In the genomic region with DNA sequence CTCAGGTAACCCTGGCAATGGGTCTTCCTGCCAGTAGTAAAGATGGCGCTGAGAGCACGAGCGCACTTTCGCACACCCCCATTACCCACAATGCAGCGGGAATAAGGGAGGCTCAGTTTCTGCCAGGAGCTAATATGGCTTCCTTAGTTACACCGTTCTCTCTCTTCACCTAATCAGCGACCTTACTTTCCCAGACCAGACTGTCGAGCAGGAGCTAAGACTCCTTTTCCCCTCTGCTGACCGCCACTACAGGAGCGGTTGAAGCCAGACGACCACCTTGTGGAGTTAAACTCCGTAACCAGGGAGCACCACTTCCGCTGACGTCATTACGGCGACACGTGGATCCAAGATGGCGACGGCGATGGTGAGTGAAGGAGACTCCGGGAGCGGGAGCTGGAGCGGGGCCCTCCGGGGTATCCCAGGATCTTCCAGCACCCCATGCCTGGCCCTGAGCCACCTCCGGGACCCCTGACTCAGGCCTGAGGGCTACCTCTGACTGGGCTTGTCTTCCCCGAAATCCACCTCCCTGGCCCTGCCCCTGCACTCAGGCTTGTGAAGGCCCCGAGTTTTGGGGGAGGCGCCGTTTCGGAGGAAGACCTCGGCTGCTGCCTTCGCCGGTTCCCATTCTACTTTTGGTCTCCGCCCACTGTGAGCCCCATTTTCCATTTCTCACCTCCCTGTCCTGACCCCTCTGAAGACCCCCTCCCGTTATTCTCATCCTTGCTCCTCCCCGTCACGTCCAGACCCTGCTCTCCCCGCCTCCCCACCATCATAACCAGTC, we compare ENCODE assay signal across 1 cellular context.
TF ChIP-seq lines count a peak whose summit lies in the region.

A gene with protein sequence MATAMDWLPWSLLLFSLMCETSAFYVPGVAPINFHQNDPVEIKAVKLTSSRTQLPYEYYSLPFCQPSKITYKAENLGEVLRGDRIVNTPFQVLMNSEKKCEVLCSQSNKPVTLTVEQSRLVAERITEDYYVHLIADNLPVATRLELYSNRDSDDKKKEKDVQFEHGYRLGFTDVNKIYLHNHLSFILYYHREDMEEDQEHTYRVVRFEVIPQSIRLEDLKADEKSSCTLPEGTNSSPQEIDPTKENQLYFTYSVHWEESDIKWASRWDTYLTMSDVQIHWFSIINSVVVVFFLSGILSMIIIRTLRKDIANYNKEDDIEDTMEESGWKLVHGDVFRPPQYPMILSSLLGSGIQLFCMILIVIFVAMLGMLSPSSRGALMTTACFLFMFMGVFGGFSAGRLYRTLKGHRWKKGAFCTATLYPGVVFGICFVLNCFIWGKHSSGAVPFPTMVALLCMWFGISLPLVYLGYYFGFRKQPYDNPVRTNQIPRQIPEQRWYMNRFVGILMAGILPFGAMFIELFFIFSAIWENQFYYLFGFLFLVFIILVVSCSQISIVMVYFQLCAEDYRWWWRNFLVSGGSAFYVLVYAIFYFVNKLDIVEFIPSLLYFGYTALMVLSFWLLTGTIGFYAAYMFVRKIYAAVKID (plus strand): TSS at position 323 of the 781 bp plus-strand sequence. CDS start 27 bp downstream, at position 350.

TF ChIP-seq in HepG2, 621 proteins besides CTCF, POLR2A, EP300 and RAD21 (continued from another document and continues in another):
- TF ChIP-seq, protein P1, sequence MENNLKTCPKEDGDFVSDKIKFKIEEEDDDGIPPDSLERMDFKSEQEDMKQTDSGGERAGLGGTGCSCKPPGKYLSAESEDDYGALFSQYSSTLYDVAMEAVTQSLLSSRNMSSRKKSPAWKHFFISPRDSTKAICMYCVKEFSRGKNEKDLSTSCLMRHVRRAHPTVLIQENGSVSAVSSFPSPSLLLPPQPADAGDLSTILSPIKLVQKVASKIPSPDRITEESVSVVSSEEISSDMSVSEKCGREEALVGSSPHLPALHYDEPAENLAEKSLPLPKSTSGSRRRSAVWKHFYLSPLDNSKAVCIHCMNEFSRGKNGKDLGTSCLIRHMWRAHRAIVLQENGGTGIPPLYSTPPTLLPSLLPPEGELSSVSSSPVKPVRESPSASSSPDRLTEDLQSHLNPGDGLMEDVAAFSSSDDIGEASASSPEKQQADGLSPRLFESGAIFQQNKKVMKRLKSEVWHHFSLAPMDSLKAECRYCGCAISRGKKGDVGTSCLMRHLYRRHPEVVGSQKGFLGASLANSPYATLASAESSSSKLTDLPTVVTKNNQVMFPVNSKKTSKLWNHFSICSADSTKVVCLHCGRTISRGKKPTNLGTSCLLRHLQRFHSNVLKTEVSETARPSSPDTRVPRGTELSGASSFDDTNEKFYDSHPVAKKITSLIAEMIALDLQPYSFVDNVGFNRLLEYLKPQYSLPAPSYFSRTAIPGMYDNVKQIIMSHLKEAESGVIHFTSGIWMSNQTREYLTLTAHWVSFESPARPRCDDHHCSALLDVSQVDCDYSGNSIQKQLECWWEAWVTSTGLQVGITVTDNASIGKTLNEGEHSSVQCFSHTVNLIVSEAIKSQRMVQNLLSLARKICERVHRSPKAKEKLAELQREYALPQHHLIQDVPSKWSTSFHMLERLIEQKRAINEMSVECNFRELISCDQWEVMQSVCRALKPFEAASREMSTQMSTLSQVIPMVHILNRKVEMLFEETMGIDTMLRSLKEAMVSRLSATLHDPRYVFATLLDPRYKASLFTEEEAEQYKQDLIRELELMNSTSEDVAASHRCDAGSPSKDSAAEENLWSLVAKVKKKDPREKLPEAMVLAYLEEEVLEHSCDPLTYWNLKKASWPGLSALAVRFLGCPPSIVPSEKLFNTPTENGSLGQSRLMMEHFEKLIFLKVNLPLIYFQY (CRISPR knock-in tag; IDR thresholded peaks at IDR 0.05; ENCODE audit: borderline replicate concordance), result no peak; the same call in 1 of the 2 replicates
- TF ChIP-seq ZNF850 (CRISPR knock-in tag; conservative IDR thresholded peaks at IDR 0.05) (no peak), ZSCAN25 (CRISPR knock-in tag; IDR thresholded peaks at IDR 0.05) (peak; percentile 82), HES4 (CRISPR knock-in tag; IDR thresholded peaks at IDR 0.05; ENCODE audit: borderline replicate concordance) (peak; percentile 78), FOXC1 (CRISPR knock-in tag; IDR thresholded peaks at IDR 0.05; ENCODE audit: borderline replicate concordance) (peak; percentile 89), ELF1 (CRISPR knock-in tag; IDR thresholded peaks at IDR 0.05) (peak; percentile 98), CENPT (CRISPR knock-in tag; IDR thresholded peaks at IDR 0.05; ENCODE audit: low read depth) (no peak), GABPA (IDR thresholded peaks at IDR 0.05; ENCODE audit: low read depth, low read length) (peak; percentile 67), GABPA (CRISPR knock-in tag; IDR thresholded peaks at IDR 0.05; ENCODE audit: low read depth) (peak; percentile 95), NR2F1 (CRISPR knock-in tag; IDR thresholded peaks at IDR 0.05) (peak in 1 of 2 experiments; percentile 9; a peak in 2 of 4 replicates), EZH2 (conservative IDR thresholded peaks at IDR 0.05; ENCODE audit: low read depth, low read length) (no peak), AGO1 (IDR thresholded peaks at IDR 0.05; ENCODE audit: low read depth, low read length, poor library complexity, severe bottlenecking) (peak; percentile 76), ZNF335 (CRISPR knock-in tag; IDR thresholded peaks at IDR 0.05) (peak; percentile 97), RFX3 (CRISPR knock-in tag; IDR thresholded peaks at IDR 0.05) (peak; percentile 70), DR1 (CRISPR knock-in tag; IDR thresholded peaks at IDR 0.05) (peak; percentile 85), ZSCAN31 (CRISPR knock-in tag; IDR thresholded peaks at IDR 0.05; ENCODE audit: low read depth) (peak; percentile 68), TCF7 (IDR thresholded peaks at IDR 0.05; ENCODE audit: low read depth) (no peak)
- TF ChIP-seq, protein P2, sequence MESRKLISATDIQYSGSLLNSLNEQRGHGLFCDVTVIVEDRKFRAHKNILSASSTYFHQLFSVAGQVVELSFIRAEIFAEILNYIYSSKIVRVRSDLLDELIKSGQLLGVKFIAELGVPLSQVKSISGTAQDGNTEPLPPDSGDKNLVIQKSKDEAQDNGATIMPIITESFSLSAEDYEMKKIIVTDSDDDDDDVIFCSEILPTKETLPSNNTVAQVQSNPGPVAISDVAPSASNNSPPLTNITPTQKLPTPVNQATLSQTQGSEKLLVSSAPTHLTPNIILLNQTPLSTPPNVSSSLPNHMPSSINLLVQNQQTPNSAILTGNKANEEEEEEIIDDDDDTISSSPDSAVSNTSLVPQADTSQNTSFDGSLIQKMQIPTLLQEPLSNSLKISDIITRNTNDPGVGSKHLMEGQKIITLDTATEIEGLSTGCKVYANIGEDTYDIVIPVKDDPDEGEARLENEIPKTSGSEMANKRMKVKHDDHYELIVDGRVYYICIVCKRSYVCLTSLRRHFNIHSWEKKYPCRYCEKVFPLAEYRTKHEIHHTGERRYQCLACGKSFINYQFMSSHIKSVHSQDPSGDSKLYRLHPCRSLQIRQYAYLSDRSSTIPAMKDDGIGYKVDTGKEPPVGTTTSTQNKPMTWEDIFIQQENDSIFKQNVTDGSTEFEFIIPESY (CRISPR knock-in tag; IDR thresholded peaks at IDR 0.05), result peak; percentile 56; the same call in 1 of the 2 replicates
- TF ChIP-seq, protein P3, sequence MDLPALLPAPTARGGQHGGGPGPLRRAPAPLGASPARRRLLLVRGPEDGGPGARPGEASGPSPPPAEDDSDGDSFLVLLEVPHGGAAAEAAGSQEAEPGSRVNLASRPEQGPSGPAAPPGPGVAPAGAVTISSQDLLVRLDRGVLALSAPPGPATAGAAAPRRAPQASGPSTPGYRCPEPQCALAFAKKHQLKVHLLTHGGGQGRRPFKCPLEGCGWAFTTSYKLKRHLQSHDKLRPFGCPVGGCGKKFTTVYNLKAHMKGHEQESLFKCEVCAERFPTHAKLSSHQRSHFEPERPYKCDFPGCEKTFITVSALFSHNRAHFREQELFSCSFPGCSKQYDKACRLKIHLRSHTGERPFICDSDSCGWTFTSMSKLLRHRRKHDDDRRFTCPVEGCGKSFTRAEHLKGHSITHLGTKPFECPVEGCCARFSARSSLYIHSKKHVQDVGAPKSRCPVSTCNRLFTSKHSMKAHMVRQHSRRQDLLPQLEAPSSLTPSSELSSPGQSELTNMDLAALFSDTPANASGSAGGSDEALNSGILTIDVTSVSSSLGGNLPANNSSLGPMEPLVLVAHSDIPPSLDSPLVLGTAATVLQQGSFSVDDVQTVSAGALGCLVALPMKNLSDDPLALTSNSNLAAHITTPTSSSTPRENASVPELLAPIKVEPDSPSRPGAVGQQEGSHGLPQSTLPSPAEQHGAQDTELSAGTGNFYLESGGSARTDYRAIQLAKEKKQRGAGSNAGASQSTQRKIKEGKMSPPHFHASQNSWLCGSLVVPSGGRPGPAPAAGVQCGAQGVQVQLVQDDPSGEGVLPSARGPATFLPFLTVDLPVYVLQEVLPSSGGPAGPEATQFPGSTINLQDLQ (CRISPR knock-in tag; IDR thresholded peaks at IDR 0.05), result peak; percentile 99
- TF ChIP-seq, protein P4, sequence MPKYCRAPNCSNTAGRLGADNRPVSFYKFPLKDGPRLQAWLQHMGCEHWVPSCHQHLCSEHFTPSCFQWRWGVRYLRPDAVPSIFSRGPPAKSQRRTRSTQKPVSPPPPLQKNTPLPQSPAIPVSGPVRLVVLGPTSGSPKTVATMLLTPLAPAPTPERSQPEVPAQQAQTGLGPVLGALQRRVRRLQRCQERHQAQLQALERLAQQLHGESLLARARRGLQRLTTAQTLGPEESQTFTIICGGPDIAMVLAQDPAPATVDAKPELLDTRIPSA (CRISPR knock-in tag; IDR thresholded peaks at IDR 0.05; ENCODE audit: borderline replicate concordance), result 0 out of 2 replicates have a peak, but pooled peaks have one; percentile 64
- TF ChIP-seq, protein P5, sequence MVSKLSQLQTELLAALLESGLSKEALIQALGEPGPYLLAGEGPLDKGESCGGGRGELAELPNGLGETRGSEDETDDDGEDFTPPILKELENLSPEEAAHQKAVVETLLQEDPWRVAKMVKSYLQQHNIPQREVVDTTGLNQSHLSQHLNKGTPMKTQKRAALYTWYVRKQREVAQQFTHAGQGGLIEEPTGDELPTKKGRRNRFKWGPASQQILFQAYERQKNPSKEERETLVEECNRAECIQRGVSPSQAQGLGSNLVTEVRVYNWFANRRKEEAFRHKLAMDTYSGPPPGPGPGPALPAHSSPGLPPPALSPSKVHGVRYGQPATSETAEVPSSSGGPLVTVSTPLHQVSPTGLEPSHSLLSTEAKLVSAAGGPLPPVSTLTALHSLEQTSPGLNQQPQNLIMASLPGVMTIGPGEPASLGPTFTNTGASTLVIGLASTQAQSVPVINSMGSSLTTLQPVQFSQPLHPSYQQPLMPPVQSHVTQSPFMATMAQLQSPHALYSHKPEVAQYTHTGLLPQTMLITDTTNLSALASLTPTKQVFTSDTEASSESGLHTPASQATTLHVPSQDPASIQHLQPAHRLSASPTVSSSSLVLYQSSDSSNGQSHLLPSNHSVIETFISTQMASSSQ (IDR thresholded peaks at IDR 0.05; ENCODE audit: low read depth), result 0 out of 2 replicates have a peak, but pooled peaks have one; percentile 5
- TF ChIP-seq, protein P5 (CRISPR knock-in tag; IDR thresholded peaks at IDR 0.05; ENCODE audit: borderline replicate concordance), result peak; percentile 88
- TF ChIP-seq, protein P6, sequence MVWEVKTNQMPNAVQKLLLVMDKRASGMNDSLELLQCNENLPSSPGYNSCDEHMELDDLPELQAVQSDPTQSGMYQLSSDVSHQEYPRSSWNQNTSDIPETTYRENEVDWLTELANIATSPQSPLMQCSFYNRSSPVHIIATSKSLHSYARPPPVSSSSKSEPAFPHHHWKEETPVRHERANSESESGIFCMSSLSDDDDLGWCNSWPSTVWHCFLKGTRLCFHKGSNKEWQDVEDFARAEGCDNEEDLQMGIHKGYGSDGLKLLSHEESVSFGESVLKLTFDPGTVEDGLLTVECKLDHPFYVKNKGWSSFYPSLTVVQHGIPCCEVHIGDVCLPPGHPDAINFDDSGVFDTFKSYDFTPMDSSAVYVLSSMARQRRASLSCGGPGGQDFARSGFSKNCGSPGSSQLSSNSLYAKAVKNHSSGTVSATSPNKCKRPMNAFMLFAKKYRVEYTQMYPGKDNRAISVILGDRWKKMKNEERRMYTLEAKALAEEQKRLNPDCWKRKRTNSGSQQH (CRISPR knock-in tag; IDR thresholded peaks at IDR 0.05; ENCODE audit: low read depth), result peak; percentile 75
- TF ChIP-seq, protein P7, sequence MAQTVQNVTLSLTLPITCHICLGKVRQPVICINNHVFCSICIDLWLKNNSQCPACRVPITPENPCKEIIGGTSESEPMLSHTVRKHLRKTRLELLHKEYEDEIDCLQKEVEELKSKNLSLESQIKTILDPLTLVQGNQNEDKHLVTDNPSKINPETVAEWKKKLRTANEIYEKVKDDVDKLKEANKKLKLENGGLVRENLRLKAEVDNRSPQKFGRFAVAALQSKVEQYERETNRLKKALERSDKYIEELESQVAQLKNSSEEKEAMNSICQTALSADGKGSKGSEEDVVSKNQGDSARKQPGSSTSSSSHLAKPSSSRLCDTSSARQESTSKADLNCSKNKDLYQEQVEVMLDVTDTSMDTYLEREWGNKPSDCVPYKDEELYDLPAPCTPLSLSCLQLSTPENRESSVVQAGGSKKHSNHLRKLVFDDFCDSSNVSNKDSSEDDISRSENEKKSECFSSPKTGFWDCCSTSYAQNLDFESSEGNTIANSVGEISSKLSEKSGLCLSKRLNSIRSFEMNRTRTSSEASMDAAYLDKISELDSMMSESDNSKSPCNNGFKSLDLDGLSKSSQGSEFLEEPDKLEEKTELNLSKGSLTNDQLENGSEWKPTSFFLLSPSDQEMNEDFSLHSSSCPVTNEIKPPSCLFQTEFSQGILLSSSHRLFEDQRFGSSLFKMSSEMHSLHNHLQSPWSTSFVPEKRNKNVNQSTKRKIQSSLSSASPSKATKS (CRISPR knock-in tag; IDR thresholded peaks at IDR 0.05), result peak; percentile 91; the same call in 1 of the 2 replicates
- TF ChIP-seq, protein P8, sequence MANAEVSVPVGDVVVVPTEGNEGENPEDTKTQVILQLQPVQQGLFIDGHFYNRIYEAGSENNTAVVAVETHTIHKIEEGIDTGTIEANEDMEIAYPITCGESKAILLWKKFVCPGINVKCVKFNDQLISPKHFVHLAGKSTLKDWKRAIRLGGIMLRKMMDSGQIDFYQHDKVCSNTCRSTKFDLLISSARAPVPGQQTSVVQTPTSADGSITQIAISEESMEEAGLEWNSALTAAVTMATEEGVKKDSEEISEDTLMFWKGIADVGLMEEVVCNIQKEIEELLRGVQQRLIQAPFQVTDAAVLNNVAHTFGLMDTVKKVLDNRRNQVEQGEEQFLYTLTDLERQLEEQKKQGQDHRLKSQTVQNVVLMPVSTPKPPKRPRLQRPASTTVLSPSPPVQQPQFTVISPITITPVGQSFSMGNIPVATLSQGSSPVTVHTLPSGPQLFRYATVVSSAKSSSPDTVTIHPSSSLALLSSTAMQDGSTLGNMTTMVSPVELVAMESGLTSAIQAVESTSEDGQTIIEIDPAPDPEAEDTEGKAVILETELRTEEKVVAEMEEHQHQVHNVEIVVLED (CRISPR knock-in tag; IDR thresholded peaks at IDR 0.05; ENCODE audit: borderline replicate concordance), result peak; percentile 99
- TF ChIP-seq, protein P9, sequence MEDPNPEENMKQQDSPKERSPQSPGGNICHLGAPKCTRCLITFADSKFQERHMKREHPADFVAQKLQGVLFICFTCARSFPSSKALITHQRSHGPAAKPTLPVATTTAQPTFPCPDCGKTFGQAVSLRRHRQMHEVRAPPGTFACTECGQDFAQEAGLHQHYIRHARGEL (CRISPR knock-in tag; IDR thresholded peaks at IDR 0.05), result no peak
